ENCODE assay signal across 16 cellular contexts in the genomic region with DNA sequence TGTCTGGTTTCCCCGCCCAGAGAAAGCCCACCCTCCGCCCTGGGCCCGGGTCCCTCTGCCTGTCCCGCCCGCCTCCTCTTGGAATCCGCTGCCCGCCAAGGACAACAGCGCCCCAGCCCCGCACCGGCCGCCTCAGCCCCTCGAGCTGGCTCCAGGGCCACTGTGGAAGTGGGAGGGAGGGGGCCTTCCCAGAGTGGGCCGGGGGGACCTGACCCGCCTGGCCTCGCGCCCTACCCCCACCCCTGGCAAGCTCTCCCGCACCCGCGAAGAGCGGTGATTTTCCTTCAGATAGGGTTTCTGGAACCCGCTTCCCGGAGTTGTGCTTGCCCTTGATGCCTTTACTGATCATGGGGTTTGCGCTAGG. TPM values are rescaled to one million over a fixed set of nuclear protein-coding genes. Genes with fewer than 3 reads are reported as not detected.
DNase-seq lines count a peak whose midpoint lies in the region; ATAC-seq, FAIRE-seq and TF ChIP-seq lines count a peak whose summit lies in the region.
"Had no signal": no experiment of that assay in that cellular context is flagged by ENCODE, and none has a peak within 500 bp of the region (broad histone marks: within the 10 kb centered on the region; RNA-seq: fewer than 3 reads in every experiment).

No MANE protein-coding gene starts in this region.

- peaks cover 10% of the 10 kb centered on the region for H3K79me2 ChIP-seq in HepG2 (ENCODE audit: insufficient read depth, low read length)

- H3K9me3 Mint-ChIP-seq in activated CD4-positive, alpha-beta memory T cell treated with anti-CD3 and anti-CD28 coated beads, Interleukin-2, amount 10 ng/mL, durations not matched to agents 7 days and 5 days, result no peaks in the 10 kb centered on the region
- H3K9me3 Mint-ChIP-seq: activated naive CD4-positive, alpha-beta T cell treated with anti-CD3 and anti-CD28 coated beads, Interleukin-2, amount 50 U/mL, for 72 hours had no signal

- no peak for TF ChIP-seq RAD21 in HepG2 (CRISPR knock-in tag; IDR thresholded peaks at IDR 0.05)

- TF ChIP-seq EP300 in HepG2 (IDR thresholded peaks at IDR 0.05; ENCODE audit: low read depth in 2 of 2, low read length in 2 of 2) (no peak), HepG2 (CRISPR knock-in tag; IDR thresholded peaks at IDR 0.05; ENCODE audit: borderline replicate concordance) (no peak)

- no peak overlapping the region for H3K27ac ChIP-seq in HepG2 (ENCODE audit: extremely low read length, insufficient read depth, low read length)
- H3K27ac ChIP-seq in right lobe of liver, result no peak overlapping the region
- H3K27ac ChIP-seq in kidney (ENCODE audit: low read depth in 2 of 2, low read length in 2 of 2), result no peak overlapping the region
- H3K27ac ChIP-seq in dorsolateral prefrontal cortex, result no peak overlapping the region
- no peak overlapping the region for H3K27ac ChIP-seq in uterus
- H3K27ac ChIP-seq: VCaP had no signal

- H3K4me3 Mint-ChIP-seq in activated CD4-positive, alpha-beta memory T cell treated with anti-CD3 and anti-CD28 coated beads, Interleukin-2, amount 10 ng/mL, durations not matched to agents 7 days and 5 days, result peak overlapping the region; percentile 9

- H4K20me1 ChIP-seq in HepG2 (ENCODE audit: insufficient read depth, low read length), result no peaks in the 10 kb centered on the region

- H3K9ac ChIP-seq in HepG2 (ENCODE audit: insufficient read depth, low read depth, low read length) (no peak overlapping the region), kidney (ENCODE audit: low read length in 2 of 2) (no peak overlapping the region)

- no TSS peak for BruUV-seq in HepG2 (replicated peaks; lab: Mats Ljungman, UMichigan)

- H3K4me1 ChIP-seq in HepG2 (ENCODE audit: insufficient read depth, low read length) (peaks cover 65% of the 10 kb centered on the region), right lobe of liver (peaks cover 0 to 35% (median 8%) of the 10 kb centered on the region in 4 donors), kidney (ENCODE audit: control insufficient read depth in 1 of 2, insufficient read depth in 1 of 2, low read depth in 1 of 2, low read length in 2 of 2) (peaks cover 7 to 19% of the 10 kb centered on the region in 2 donors), uterus (peaks cover 0 to 19% of the 10 kb centered on the region in 2 donors)

- no peak overlapping the region for H2AFZ ChIP-seq in HepG2 (ENCODE audit: low read length)

- H3K27me3 ChIP-seq in HepG2 (ENCODE audit: control insufficient read depth in 1 of 2, insufficient read depth in 2 of 2, low read length in 2 of 2) (peaks cover 41 to 64% of the 10 kb centered on the region in 2 experiments), right lobe of liver (peaks cover 22 to 59% of the 10 kb centered on the region in 2 donors), dorsolateral prefrontal cortex (peaks cover 41 to 72% (median 65%) of the 10 kb centered on the region in 45 donors), uterus (peaks cover 61 to 63% of the 10 kb centered on the region in 2 donors)

- no peak for ATAC-seq in HepG2
- no peak for ATAC-seq in right lobe of liver
- ATAC-seq in HG02885 (IDR thresholded peaks at IDR 0.05; ENCODE audit: poor library complexity, unreplicated experiment), result no peak
- no peak for ATAC-seq in GM19463 (IDR thresholded peaks at IDR 0.05; ENCODE audit: unreplicated experiment)
- ATAC-seq: activated naive CD4-positive, alpha-beta T cell treated with anti-CD3 and anti-CD28 coated beads, Interleukin-2, amount 50 U/mL, for 72 hours had no signal

- no peak overlapping the region for H3K27ac Mint-ChIP-seq in activated CD4-positive, alpha-beta memory T cell treated with anti-CD3 and anti-CD28 coated beads, Interleukin-2, amount 10 ng/mL, durations not matched to agents 7 days and 5 days
- H3K27ac Mint-ChIP-seq: activated naive CD4-positive, alpha-beta T cell treated with anti-CD3 and anti-CD28 coated beads, Interleukin-2, amount 50 U/mL, for 72 hours had no signal

- POLR2A ChIA-PET in HepG2 (lab: Yijun Ruan, JAX), result interaction anchor here (1.2 to 4.7 kb wide), 3 partner anchors 33 to 193 kb away, joined by 3 to 98 read pairs (median 40); partner anchors contain the start of gene CBX4
- POLR2A ChIA-PET in activated CD4-positive, alpha-beta memory T cell treated with anti-CD3 and anti-CD28 coated beads, Interleukin-2, amount 10 ng/mL, durations not matched to agents 7 days and 5 days (lab: Charles Lee), result interaction anchor here (1.3 to 4.0 kb wide), 3 partner anchors 9 to 41 kb away, joined by 3 to 58 read pairs (median 24); partner anchors contain the start of gene CBX4

- peak overlapping the region; percentile 92; the same call in 1 of the 2 replicates for H3K4me2 ChIP-seq in HepG2 (ENCODE audit: low read depth, low read length)

- WGBS in HepG2 (ENCODE audit: low lambda C conversion rate), result 47% methylated on average over 7 of the region's 23 CpGs
- 5% methylated on average over 11 of the region's 23 CpGs for WGBS in right lobe of liver (ENCODE audit: insufficient coverage, low coverage, low lambda C conversion rate, missing lambda C conversion rate)

- H3K36me3 Mint-ChIP-seq in activated CD4-positive, alpha-beta memory T cell treated with anti-CD3 and anti-CD28 coated beads, Interleukin-2, amount 10 ng/mL, durations not matched to agents 7 days and 5 days (ENCODE audit: low read depth), result peaks cover 5% of the 10 kb centered on the region

- H3K4me1 Mint-ChIP-seq in activated CD4-positive, alpha-beta memory T cell treated with anti-CD3 and anti-CD28 coated beads, Interleukin-2, amount 10 ng/mL, durations not matched to agents 7 days and 5 days, result peaks cover 37% of the 10 kb centered on the region

- CTCF ChIA-PET in HepG2 (lab: Yijun Ruan, JAX; ENCODE audit: low intra/inter-chr PET ratio, low total read pairs), result interaction anchor here (1.2 kb wide), 1 partner anchor 36 kb away, joined by 3 read pairs; no protein-coding TSS in a partner anchor
- CTCF ChIA-PET in activated CD4-positive, alpha-beta memory T cell treated with anti-CD3 and anti-CD28 coated beads, Interleukin-2, amount 10 ng/mL, durations not matched to agents 7 days and 5 days (lab: Charles Lee), result no interaction called here

- H3K4me3 ChIP-seq in HepG2 (replicated peaks in 1 of 3; ENCODE audit: insufficient read depth in 1 of 3, low read depth in 2 of 3, low read length in 3 of 3), result peak overlapping the region in 1 of 3 experiments; percentile 62; a peak in 1 of 6 replicates
- H3K4me3 ChIP-seq in right lobe of liver, result no peak overlapping the region
- no peak overlapping the region for H3K4me3 ChIP-seq in kidney (ENCODE audit: low read length in 2 of 2)
- no peak overlapping the region for H3K4me3 ChIP-seq in dorsolateral prefrontal cortex
- H3K4me3 ChIP-seq in uterus, result no peak overlapping the region

- intact Hi-C loops in HepG2 (cut with micrococcal nuclease; ENCODE audit: unreplicated experiment) (loop anchor here (5.0 kb wide), 2 partner anchors 38 to 57 kb away; partner anchors contain the start of gene CBX4), right lobe of liver (cut with DNase I) (no loop called here), kidney (cut with DNase I) (no loop called here), dorsolateral prefrontal cortex (cut with DNase I) (loop anchor here in 1 of 2 donors (10.0 kb wide), 1 partner anchor 616 kb away; the partner anchor contains the start of gene ENDOV), uterus (cut with DNase I; ENCODE audit: low total_unique reads) (no loop called here)

- FAIRE-seq in HepG2 (lab: Jason Lieb, UNC) (no peak), kidney (lab: Jason Lieb, UNC) (no peak)

- H3K36me3 ChIP-seq in HepG2 (replicated peaks in 1 of 2; ENCODE audit: control insufficient read depth in 1 of 2, insufficient read depth in 2 of 2, low read length in 2 of 2) (peaks cover 5 to 9% of the 10 kb centered on the region in 2 experiments; a peak in 4 of 5 replicates), right lobe of liver (no peaks in the 10 kb centered on the region), kidney (ENCODE audit: control insufficient read depth in 1 of 2, insufficient read depth in 2 of 2, low read length in 2 of 2) (peaks cover 0 to 2% of the 10 kb centered on the region in 2 donors), uterus (no peaks in the 10 kb centered on the region)

- H3K27me3 Mint-ChIP-seq in activated CD4-positive, alpha-beta memory T cell treated with anti-CD3 and anti-CD28 coated beads, Interleukin-2, amount 10 ng/mL, durations not matched to agents 7 days and 5 days, result peaks cover 45% of the 10 kb centered on the region

- H3K9me3 ChIP-seq in HepG2 (ENCODE audit: low read length) (no peaks in the 10 kb centered on the region), right lobe of liver (no peaks in the 10 kb centered on the region), kidney (ENCODE audit: control insufficient read depth in 1 of 2, low read length in 2 of 2) (no peaks in the 10 kb centered on the region), uterus (no peaks in the 10 kb centered on the region)

- TF ChIP-seq POLR2A in HepG2 (IDR thresholded peaks at IDR 0.05; ENCODE audit: insufficient read depth in 1 of 2, low read depth in 2 of 2, low read length in 2 of 2) (no peak), right lobe of liver (IDR thresholded peaks at IDR 0.05) (no peak), uterus (IDR thresholded peaks at IDR 0.05) (no peak)

- TF ChIP-seq CTCF in HepG2 (CRISPR knock-in tag; IDR thresholded peaks at IDR 0.05) (peak; percentile 33), right lobe of liver (IDR thresholded peaks at IDR 0.05) (no peak), kidney (IDR thresholded peaks at IDR 0.05; ENCODE audit: borderline replicate concordance, extremely low read depth, insufficient read depth) (no peak), dorsolateral prefrontal cortex (IDR thresholded peaks at IDR 0.05 in 54 of 56, conservative IDR thresholded peaks at IDR 0.05 in 2 of 56; ENCODE audit: low read depth in 1 of 56, partially characterized antibody in 56 of 56) (no peak), uterus (IDR thresholded peaks at IDR 0.05) (no peak)

- in situ Hi-C loops in HepG2 (cut with HindIII; ENCODE audit: extremely low pct_ligation_motif_present, low pct_unique_long_range_greater_than_20kb), result no loop called here

- no peak for DNase-seq in HepG2 (ENCODE audit: low spot score)
- no peak for DNase-seq in right lobe of liver
- DNase-seq in activated CD4-positive, alpha-beta memory T cell treated with anti-CD3 and anti-CD28 coated beads, Interleukin-2, amount 10 ng/mL, durations not matched to agents 7 days and 5 days, result no peak
- DNase-seq in kidney, result peak; percentile 70
- no peak for DNase-seq in dorsolateral prefrontal cortex
- DNase-seq in uterus, result no peak
- DNase-seq: C1 segment of cervical spinal cord; KBM-7; midbrain; NCI-H1694 treated with DMSO at 0.1 percent for 48 hours; SHP77; stimulated activated CD4-positive, alpha-beta T cell treated with anti-CD3 and anti-CD28 coated beads, Interleukin-2, amount 100 ng/mL, for 48 hours had no signal

RNA-seq across cellular contexts. Expression of gene CBX8, which starts 2.3 kb away (rescaled TPM):
- total RNA-seq in HepG2 (2016; rRNA removed; fragmentation: Illumina TruSeq; extraction: Trizol) (12.0 and 12.6 TPM in 2 replicates), right lobe of liver (1 to 10 TPM; 1.2 to 4.7 (median 2.0) TPM), kidney (6.2 TPM), dorsolateral prefrontal cortex (10 to 100 TPM in 2 of 120 experiments, 1 to 10 TPM in 118; 1.5 to 10.3 (median 5.0) TPM), uterus (10 to 100 TPM in 1 of 4 donors, 1 to 10 TPM in 2, not detected in 1; 1.8 to 10.7 (median 2.6) TPM)
- 1.3 and 2.4 TPM in 2 replicates for total RNA-seq in HepG2 (2016; cell fraction: cytosol; rRNA removed; fragmentation: Illumina TruSeq; extraction: Trizol; ENCODE audit: low read depth)
- total RNA-seq in HepG2 (2016; cell fraction: insoluble cytoplasmic fraction; rRNA removed; fragmentation: Illumina TruSeq; extraction: Trizol), result 12.8 and 13.5 TPM in 2 replicates
- 4.8 and 5.6 TPM in 2 replicates for total RNA-seq in HepG2 (2016; cell fraction: membrane; rRNA removed; fragmentation: Illumina TruSeq; extraction: Trizol)
- 5.7 and 8.6 TPM in 2 replicates for total RNA-seq in HepG2 (2016; cell fraction: nucleus; rRNA removed; fragmentation: Illumina TruSeq; extraction: Trizol)
- polyA plus RNA-seq in HepG2 (2011; rRNA removed) (0.34 and 0.76 TPM in 2 replicates), kidney (ENCODE audit: insufficient read depth, low read depth, low replicate concordance) (3.5 TPM)
- polyA plus RNA-seq in HepG2 (2011; cell fraction: cytosol; rRNA removed), result 0.72 and 0.99 TPM in 2 replicates
- 3.4 and 5.0 TPM in 2 replicates for polyA plus RNA-seq in HepG2 (2011; cell fraction: nucleus; rRNA removed)
- polyA plus RNA-seq in HepG2 (2012), result 7.4 and 7.7 TPM in 2 replicates
- 0.54 and 0.80 TPM in 2 replicates for polyA plus RNA-seq in HepG2 (2016; cell fraction: cytosol; fragmentation: Illumina TruSeq; extraction: Trizol; ENCODE audit: low read depth)
- polyA plus RNA-seq in HepG2 (2016; cell fraction: insoluble cytoplasmic fraction; fragmentation: Illumina TruSeq; extraction: Trizol; ENCODE audit: low read depth), result 10.9 and 11.0 TPM in 2 replicates
- polyA plus RNA-seq in HepG2 (2016; cell fraction: membrane; fragmentation: Illumina TruSeq; extraction: Trizol; ENCODE audit: low read depth), result 1.4 TPM in 2 replicates
- polyA plus RNA-seq in HepG2 (2016; cell fraction: nucleus; fragmentation: Illumina TruSeq; extraction: Trizol; ENCODE audit: insufficient read depth, low read depth), result 15.7 and 18.7 TPM in 2 replicates
- 1.2 and 1.6 TPM in 2 replicates for polyA minus RNA-seq in HepG2 (2011; rRNA and poly(A)+ RNA removed; ENCODE audit: low replicate concordance)
- polyA minus RNA-seq in HepG2 (2011; cell fraction: cytosol; rRNA and poly(A)+ RNA removed), result 1.8 and 1.9 TPM in 2 replicates
- polyA minus RNA-seq in HepG2 (2011; cell fraction: nucleus; rRNA and poly(A)+ RNA removed), result 0.77 and 0.87 TPM in 2 replicates
- total RNA-seq in activated CD4-positive, alpha-beta memory T cell treated with anti-CD3 and anti-CD28 coated beads, Interleukin-2, amount 10 ng/mL, durations not matched to agents 7 days and 5 days, result 1 to 10 TPM; 5.7 to 6.7 TPM

RNA-seq across cellular contexts. Expression of gene CBX2, which starts 21.2 kb away (rescaled TPM):
- total RNA-seq in HepG2 (2016; rRNA removed; fragmentation: Illumina TruSeq; extraction: Trizol) (13.0 and 14.5 TPM in 2 replicates), right lobe of liver (1 to 10 TPM in 3 of 6 experiments, under 1 TPM in 3; 0.33 to 3.5 (median 1.1) TPM), kidney (3.5 TPM), dorsolateral prefrontal cortex (1 to 10 TPM in 103 of 120 experiments, under 1 TPM in 16, not detected in 1; 0.44 to 4.2 (median 1.8) TPM), uterus (10 to 100 TPM in 1 of 4 donors, 1 to 10 TPM in 2, not detected in 1; 1.0 to 14.9 (median 4.6) TPM)
- total RNA-seq in HepG2 (2016; cell fraction: cytosol; rRNA removed; fragmentation: Illumina TruSeq; extraction: Trizol; ENCODE audit: low read depth), result 6.8 and 7.5 TPM in 2 replicates
- 11.8 and 15.7 TPM in 2 replicates for total RNA-seq in HepG2 (2016; cell fraction: insoluble cytoplasmic fraction; rRNA removed; fragmentation: Illumina TruSeq; extraction: Trizol)
- 9.1 and 10.9 TPM in 2 replicates for total RNA-seq in HepG2 (2016; cell fraction: membrane; rRNA removed; fragmentation: Illumina TruSeq; extraction: Trizol)
- 11.8 and 14.3 TPM in 2 replicates for total RNA-seq in HepG2 (2016; cell fraction: nucleus; rRNA removed; fragmentation: Illumina TruSeq; extraction: Trizol)
- polyA plus RNA-seq in HepG2 (2011; rRNA removed) (31.1 and 40.2 TPM in 2 replicates), kidney (ENCODE audit: insufficient read depth, low read depth, low replicate concordance) (2.2 TPM)
- polyA plus RNA-seq in HepG2 (2011; cell fraction: cytosol; rRNA removed), result 25.9 and 34.2 TPM in 2 replicates
- polyA plus RNA-seq in HepG2 (2011; cell fraction: nucleus; rRNA removed), result 90.7 and 95.7 TPM in 2 replicates
- 41.2 and 46.2 TPM in 2 replicates for polyA plus RNA-seq in HepG2 (2012)
- 4.2 and 5.6 TPM in 2 replicates for polyA plus RNA-seq in HepG2 (2016; cell fraction: cytosol; fragmentation: Illumina TruSeq; extraction: Trizol; ENCODE audit: low read depth)
- 9.1 and 12.0 TPM in 2 replicates for polyA plus RNA-seq in HepG2 (2016; cell fraction: insoluble cytoplasmic fraction; fragmentation: Illumina TruSeq; extraction: Trizol; ENCODE audit: low read depth)
- polyA plus RNA-seq in HepG2 (2016; cell fraction: membrane; fragmentation: Illumina TruSeq; extraction: Trizol; ENCODE audit: low read depth), result 3.9 and 6.0 TPM in 2 replicates
- polyA plus RNA-seq in HepG2 (2016; cell fraction: nucleus; fragmentation: Illumina TruSeq; extraction: Trizol; ENCODE audit: insufficient read depth, low read depth), result 18.6 and 21.1 TPM in 2 replicates
- polyA minus RNA-seq in HepG2 (2011; rRNA and poly(A)+ RNA removed; ENCODE audit: low replicate concordance), result 42.9 and 69.2 TPM in 2 replicates
- 31.2 and 31.6 TPM in 2 replicates for polyA minus RNA-seq in HepG2 (2011; cell fraction: cytosol; rRNA and poly(A)+ RNA removed)
- polyA minus RNA-seq in HepG2 (2011; cell fraction: nucleus; rRNA and poly(A)+ RNA removed), result 17.8 and 22.4 TPM in 2 replicates
- total RNA-seq in activated CD4-positive, alpha-beta memory T cell treated with anti-CD3 and anti-CD28 coated beads, Interleukin-2, amount 10 ng/mL, durations not matched to agents 7 days and 5 days, result 1 to 10 TPM; 1.7 to 2.0 TPM

RNA-seq across cellular contexts. Expression of gene CBX4, which starts 40.1 kb away (rescaled TPM):
- total RNA-seq in HepG2 (2016; rRNA removed; fragmentation: Illumina TruSeq; extraction: Trizol) (17.1 and 25.8 TPM in 2 replicates), right lobe of liver (10 to 100 TPM in 5 of 6 experiments, 1 to 10 TPM in 1; 8.9 to 21.9 (median 15.1) TPM), kidney (26.8 TPM), dorsolateral prefrontal cortex (10 to 100 TPM; 26.4 to 54.9 (median 35.9) TPM), uterus (1 to 10 TPM in 2 of 4 donors, under 1 TPM in 2; 0.26 to 8.4 (median 3.5) TPM)
- 4.7 and 4.8 TPM in 2 replicates for total RNA-seq in HepG2 (2016; cell fraction: cytosol; rRNA removed; fragmentation: Illumina TruSeq; extraction: Trizol; ENCODE audit: low read depth)
- 17.7 and 25.2 TPM in 2 replicates for total RNA-seq in HepG2 (2016; cell fraction: insoluble cytoplasmic fraction; rRNA removed; fragmentation: Illumina TruSeq; extraction: Trizol)
- total RNA-seq in HepG2 (2016; cell fraction: membrane; rRNA removed; fragmentation: Illumina TruSeq; extraction: Trizol), result 13.9 and 15.1 TPM in 2 replicates
- total RNA-seq in HepG2 (2016; cell fraction: nucleus; rRNA removed; fragmentation: Illumina TruSeq; extraction: Trizol), result 18.5 and 22.8 TPM in 2 replicates
- polyA plus RNA-seq in HepG2 (2011; rRNA removed) (50.8 and 61.1 TPM in 2 replicates), kidney (ENCODE audit: insufficient read depth, low read depth, low replicate concordance) (7.1 TPM)
- polyA plus RNA-seq in HepG2 (2011; cell fraction: cytosol; rRNA removed), result 31.1 and 45.6 TPM in 2 replicates
- 117 and 122 TPM in 2 replicates for polyA plus RNA-seq in HepG2 (2011; cell fraction: nucleus; rRNA removed)
- polyA plus RNA-seq in HepG2 (2012), result 27.9 and 32.4 TPM in 2 replicates
- 3.7 and 4.2 TPM in 2 replicates for polyA plus RNA-seq in HepG2 (2016; cell fraction: cytosol; fragmentation: Illumina TruSeq; extraction: Trizol; ENCODE audit: low read depth)
- polyA plus RNA-seq in HepG2 (2016; cell fraction: insoluble cytoplasmic fraction; fragmentation: Illumina TruSeq; extraction: Trizol; ENCODE audit: low read depth), result 29.4 and 33.0 TPM in 2 replicates
- 11.7 and 12.5 TPM in 2 replicates for polyA plus RNA-seq in HepG2 (2016; cell fraction: membrane; fragmentation: Illumina TruSeq; extraction: Trizol; ENCODE audit: low read depth)
- 60.4 and 60.8 TPM in 2 replicates for polyA plus RNA-seq in HepG2 (2016; cell fraction: nucleus; fragmentation: Illumina TruSeq; extraction: Trizol; ENCODE audit: insufficient read depth, low read depth)
- polyA minus RNA-seq in HepG2 (2011; rRNA and poly(A)+ RNA removed; ENCODE audit: low replicate concordance), result 17.1 and 51.0 TPM in 2 replicates
- 33.1 and 38.6 TPM in 2 replicates for polyA minus RNA-seq in HepG2 (2011; cell fraction: cytosol; rRNA and poly(A)+ RNA removed)
- polyA minus RNA-seq in HepG2 (2011; cell fraction: nucleus; rRNA and poly(A)+ RNA removed), result 17.8 and 25.2 TPM in 2 replicates
- total RNA-seq in activated CD4-positive, alpha-beta memory T cell treated with anti-CD3 and anti-CD28 coated beads, Interleukin-2, amount 10 ng/mL, durations not matched to agents 7 days and 5 days, result 10 to 100 TPM; 34.4 to 36.5 TPM
